In the genomic region with DNA sequence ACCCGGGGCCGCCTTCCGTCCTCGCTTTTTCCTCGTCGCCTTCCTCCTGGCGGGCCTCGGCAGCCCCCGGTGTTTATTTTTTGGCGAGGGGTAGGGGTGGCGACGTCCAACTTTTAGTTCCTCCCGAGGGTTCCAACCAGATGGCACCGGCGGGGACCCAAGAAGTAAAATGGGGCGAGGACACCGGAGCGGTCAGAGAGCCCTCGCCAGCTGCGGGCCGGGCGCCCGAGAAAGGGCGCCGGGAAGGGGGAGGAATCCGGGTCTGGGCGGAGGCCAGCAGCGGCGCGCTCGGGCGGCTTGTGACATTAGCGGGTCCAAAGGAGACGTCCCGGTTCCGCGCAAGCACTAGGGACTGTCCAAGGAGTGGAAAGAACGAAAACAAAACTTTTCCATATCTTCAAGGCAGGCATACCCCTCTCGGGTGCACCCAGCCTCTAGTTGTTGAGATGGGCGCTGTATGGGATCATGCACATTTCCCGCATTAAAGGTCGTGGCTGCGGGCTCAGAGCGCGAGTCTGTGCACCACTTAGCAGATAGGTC, we compare ENCODE assay signal across 8 cellular contexts. TPM values are rescaled to one million over a fixed set of nuclear protein-coding genes. Genes with fewer than 3 reads are reported as not detected.
A peak's percentile ranks its signal among the peaks of the same experiment; 100 is the strongest.
DNase-seq lines count a peak whose midpoint lies in the region; ATAC-seq and TF ChIP-seq lines count a peak whose summit lies in the region.

No MANE protein-coding gene starts in this region.

- H3K4me1 Mint-ChIP-seq in activated T-helper 1 cell treated with anti-CD3 and anti-CD28 coated beads, Interleukin-12 subunit alpha, Interleukin-12 subunit beta, Interleukin-2, Interleukin-4 antibody, amounts not matched to agents 30 ng/mL and 10 ng/mL and 1 ng/mL, durations not matched to agents 14 hours and 24 hours and 36 hours (ENCODE audit: low read depth) = peaks cover 28% of the 10 kb centered on the region
- H3K4me1 Mint-ChIP-seq in type B pancreatic cell (ENCODE audit: unreplicated experiment) = peaks cover 31% of the 10 kb centered on the region

- H3K79me2 ChIP-seq in fibroblast of lung (ENCODE audit: control insufficient read depth, insufficient read depth, low read length) = peaks cover 11% of the 10 kb centered on the region

- intact Hi-C loops in activated T-helper 1 cell treated with anti-CD3 and anti-CD28 coated beads, Interleukin-12 subunit alpha, Interleukin-12 subunit beta, Interleukin-2, Interleukin-4 antibody, amounts not matched to agents 30 ng/mL and 10 ng/mL and 1 ng/mL, durations not matched to agents 14 hours and 24 hours and 36 hours (cut with micrococcal nuclease) = loop anchor here (1.0 to 10.0 kb wide), 5 partner anchors 53 to 705 kb away; partner anchors contain the start of genes RASL11B and SCFD2

- peak overlapping the region; percentile 79 for H3K9ac ChIP-seq in fibroblast of lung (ENCODE audit: insufficient read depth, low read length)
- peak overlapping the region; percentile 90 for H3K9ac ChIP-seq in mucosa of stomach (ENCODE audit: low read length)

- H3K36me3 ChIP-seq in fibroblast of lung (ENCODE audit: control insufficient read depth, insufficient read depth, low read length) (no peaks in the 10 kb centered on the region), mucosa of stomach (ENCODE audit: control insufficient read depth, insufficient read depth, low read length) (no peaks in the 10 kb centered on the region)

- H3K27me3 Mint-ChIP-seq in activated T-helper 1 cell treated with anti-CD3 and anti-CD28 coated beads, Interleukin-12 subunit alpha, Interleukin-12 subunit beta, Interleukin-2, Interleukin-4 antibody, amounts not matched to agents 30 ng/mL and 10 ng/mL and 1 ng/mL, durations not matched to agents 14 hours and 24 hours and 36 hours (ENCODE audit: insufficient read depth) = peaks cover 14% of the 10 kb centered on the region
- H3K27me3 Mint-ChIP-seq in type B pancreatic cell = no peaks in the 10 kb centered on the region

- H3K4me3 ChIP-seq in fibroblast of lung (replicated peaks in 1 of 4; ENCODE audit: control extremely low read depth in 1 of 4, insufficient read depth in 1 of 4, low read depth in 3 of 4, low read length in 4 of 4) (peak overlapping the region; percentile 59 to 87 (median 78)), mucosa of stomach (ENCODE audit: low read length) (peak overlapping the region; percentile 70)

- H3K4me2 ChIP-seq in fibroblast of lung (ENCODE audit: extremely low read depth, insufficient read depth, low read length) = peak overlapping the region; percentile 67

- H3K4me3 Mint-ChIP-seq in activated T-helper 1 cell treated with anti-CD3 and anti-CD28 coated beads, Interleukin-12 subunit alpha, Interleukin-12 subunit beta, Interleukin-2, Interleukin-4 antibody, amounts not matched to agents 30 ng/mL and 10 ng/mL and 1 ng/mL, durations not matched to agents 14 hours and 24 hours and 36 hours = peak overlapping the region; percentile 86
- H3K4me3 Mint-ChIP-seq in type B pancreatic cell = peak overlapping the region; percentile 92

- TF ChIP-seq EP300 in Ishikawa (IDR thresholded peaks at IDR 0.05; ENCODE audit: borderline replicate concordance) = no peak

- no peaks in the 10 kb centered on the region for H3K9me3 Mint-ChIP-seq in activated T-helper 1 cell treated with anti-CD3 and anti-CD28 coated beads, Interleukin-12 subunit alpha, Interleukin-12 subunit beta, Interleukin-2, Interleukin-4 antibody, amounts not matched to agents 30 ng/mL and 10 ng/mL and 1 ng/mL, durations not matched to agents 14 hours and 24 hours and 36 hours
- H3K9me3 Mint-ChIP-seq in type B pancreatic cell = no peaks in the 10 kb centered on the region

- peaks cover 12% of the 10 kb centered on the region for H3K36me3 Mint-ChIP-seq in activated T-helper 1 cell treated with anti-CD3 and anti-CD28 coated beads, Interleukin-12 subunit alpha, Interleukin-12 subunit beta, Interleukin-2, Interleukin-4 antibody, amounts not matched to agents 30 ng/mL and 10 ng/mL and 1 ng/mL, durations not matched to agents 14 hours and 24 hours and 36 hours (ENCODE audit: low read depth)
- H3K36me3 Mint-ChIP-seq in type B pancreatic cell = peaks cover 46% of the 10 kb centered on the region

- no peak for TF ChIP-seq CTCF in fibroblast of lung (conservative IDR thresholded peaks at IDR 0.05 in 1 of 2, IDR thresholded peaks at IDR 0.05 in 1 of 2; ENCODE audit: low read depth in 1 of 2, low read length in 2 of 2)
- no peak for TF ChIP-seq CTCF in type B pancreatic cell (conservative IDR thresholded peaks at IDR 0.05)

- H3K4me1 ChIP-seq in fibroblast of lung (ENCODE audit: control insufficient read depth, extremely low read depth, insufficient read depth, low read length) = peaks cover 2% of the 10 kb centered on the region
- peaks cover 29% of the 10 kb centered on the region for H3K4me1 ChIP-seq in mucosa of stomach (ENCODE audit: control insufficient read depth, insufficient read depth, low read length)

- H3K9me3 ChIP-seq in fibroblast of lung (ENCODE audit: control insufficient read depth, insufficient read depth, low read depth, low read length) (no peaks in the 10 kb centered on the region), mucosa of stomach (ENCODE audit: control insufficient read depth, low read length) (no peaks in the 10 kb centered on the region)

- peak overlapping the region; percentile 25 for H2AFZ ChIP-seq in fibroblast of lung (ENCODE audit: low read length)

- H3K27me3 ChIP-seq in fibroblast of lung (ENCODE audit: control insufficient read depth, insufficient read depth, low read length) (no peaks in the 10 kb centered on the region), mucosa of stomach (ENCODE audit: control insufficient read depth, insufficient read depth, low read length) (no peaks in the 10 kb centered on the region)

- peak; percentile 41 for DNase-seq in EH (ENCODE audit: low read depth)
- DNase-seq in activated T-helper 1 cell treated with anti-CD3 and anti-CD28 coated beads, Interleukin-12 subunit alpha, Interleukin-12 subunit beta, Interleukin-2, Interleukin-4 antibody, amounts not matched to agents 30 ng/mL and 10 ng/mL and 1 ng/mL, durations not matched to agents 14 hours and 24 hours and 36 hours (ENCODE audit: low spot score) = peak; percentile 8
- peak; percentile 23 to 32 for DNase-seq in fibroblast of lung (ENCODE audit: low read depth in 2 of 2)
- DNase-seq in type B pancreatic cell (ENCODE audit: extremely low spot score, unreplicated experiment) = peak; percentile 72
- DNase-seq in amniotic stem cell (lab: John Stamatoyannopoulos, UW) = no peak

- peak overlapping the region; percentile 77 for H3K27ac ChIP-seq in fibroblast of lung (ENCODE audit: insufficient read depth, low read length)

- no peaks in the 10 kb centered on the region for H4K20me1 ChIP-seq in fibroblast of lung (ENCODE audit: control insufficient read depth, extremely low read depth, insufficient read depth, low read length)

- ATAC-seq in GM21528 (IDR thresholded peaks at IDR 0.05; ENCODE audit: low FRiP score, unreplicated experiment) = peak; percentile 31

- H3K27ac Mint-ChIP-seq in activated T-helper 1 cell treated with anti-CD3 and anti-CD28 coated beads, Interleukin-12 subunit alpha, Interleukin-12 subunit beta, Interleukin-2, Interleukin-4 antibody, amounts not matched to agents 30 ng/mL and 10 ng/mL and 1 ng/mL, durations not matched to agents 14 hours and 24 hours and 36 hours = peak overlapping the region; percentile 73
- H3K27ac Mint-ChIP-seq in type B pancreatic cell = peak overlapping the region; percentile 81

- no peak for TF ChIP-seq RAD21 in Ishikawa (IDR thresholded peaks at IDR 0.05; ENCODE audit: low read depth)

TF ChIP-seq in Ishikawa, 13 proteins besides CTCF, POLR2A, EP300 and RAD21:
- no peak for TF ChIP-seq TEAD4 (IDR thresholded peaks at IDR 0.05)
- TF ChIP-seq CEBPB (IDR thresholded peaks at IDR 0.05) = no peak
- no peak for TF ChIP-seq CREB1 (IDR thresholded peaks at IDR 0.05; ENCODE audit: low read depth)
- no peak for TF ChIP-seq TCF12 (IDR thresholded peaks at IDR 0.05; ENCODE audit: low read depth)
- no peak for TF ChIP-seq FOXM1 (IDR thresholded peaks at IDR 0.05; ENCODE audit: borderline replicate concordance, low read depth)
- TF ChIP-seq MAX (IDR thresholded peaks at IDR 0.05) = peak; percentile 55; the same call in 1 of the 2 replicates
- TF ChIP-seq ZBTB7A (IDR thresholded peaks at IDR 0.05; ENCODE audit: low read depth) = no peak; the same call in 1 of the 2 replicates

RNA-seq across cellular contexts. Expression of gene USP46, which starts 0.7 kb away (rescaled TPM):
- total RNA-seq in activated T-helper 1 cell treated with anti-CD3 and anti-CD28 coated beads, Interleukin-12 subunit alpha, Interleukin-12 subunit beta, Interleukin-2, Interleukin-4 antibody, amounts not matched to agents 30 ng/mL and 10 ng/mL and 1 ng/mL, durations not matched to agents 14 hours and 24 hours and 36 hours = 9.9 and 10.1 TPM in 2 replicates
- total RNA-seq in fibroblast of lung (12.6 and 14.4 TPM in 2 replicates), type B pancreatic cell (ENCODE audit: low replicate concordance) (28.6 and 53.5 TPM in 2 replicates)
- polyA plus RNA-seq in fibroblast of lung = 18.0 and 21.8 TPM in 2 replicates
- 12.8 and 13.9 TPM in 2 replicates for polyA plus RNA-seq in fibroblast of lung (2012)
- 4.5 and 12.1 TPM in 2 replicates for polyA minus RNA-seq in fibroblast of lung (ENCODE audit: low replicate concordance)
